1 cellular context compared by ENCODE assay signal in genomic region chr7:101651116-101651515, GRCh38.
TF ChIP-seq lines count a peak whose summit lies in the region.

No MANE protein-coding gene starts in this region.

TF ChIP-seq in HEK293, 187 proteins besides CTCF, POLR2A, EP300 and RAD21:
- TF ChIP-seq SALL2 (tag by site-specific recombination; IDR thresholded peaks at IDR 0.05; ENCODE audit: borderline replicate concordance) (no peak), ZFP41 (tag by site-specific recombination; IDR thresholded peaks at IDR 0.05; ENCODE audit: borderline replicate concordance) (no peak), TRIM28 (IDR thresholded peaks at IDR 0.05; ENCODE audit: borderline replicate concordance, low read length) (no peak), ZNF776 (tag by site-specific recombination; IDR thresholded peaks at IDR 0.05; ENCODE audit: borderline replicate concordance) (no peak), ZNF169 (tag by site-specific recombination; IDR thresholded peaks at IDR 0.05) (no peak), ZNF768 (tag by site-specific recombination; IDR thresholded peaks at IDR 0.05) (peak; percentile 81), ZNF148 (tag by site-specific recombination; IDR thresholded peaks at IDR 0.05; ENCODE audit: borderline replicate concordance) (no peak), ZNF580 (tag by site-specific recombination; IDR thresholded peaks at IDR 0.05) (peak; percentile 23; the same call in 1 of the 2 replicates), ZNF146 (tag by site-specific recombination; IDR thresholded peaks at IDR 0.05) (no peak), ZNF18 (tag by site-specific recombination; IDR thresholded peaks at IDR 0.05) (no peak), ZBTB21 (tag by site-specific recombination; IDR thresholded peaks at IDR 0.05) (no peak), ZBTB20 (tag by site-specific recombination; IDR thresholded peaks at IDR 0.05) (no peak), SCRT1 (tag by site-specific recombination; IDR thresholded peaks at IDR 0.05; ENCODE audit: borderline replicate concordance) (no peak)
